Comparison of ENCODE assay signal across 28 cellular contexts in the genomic region with DNA sequence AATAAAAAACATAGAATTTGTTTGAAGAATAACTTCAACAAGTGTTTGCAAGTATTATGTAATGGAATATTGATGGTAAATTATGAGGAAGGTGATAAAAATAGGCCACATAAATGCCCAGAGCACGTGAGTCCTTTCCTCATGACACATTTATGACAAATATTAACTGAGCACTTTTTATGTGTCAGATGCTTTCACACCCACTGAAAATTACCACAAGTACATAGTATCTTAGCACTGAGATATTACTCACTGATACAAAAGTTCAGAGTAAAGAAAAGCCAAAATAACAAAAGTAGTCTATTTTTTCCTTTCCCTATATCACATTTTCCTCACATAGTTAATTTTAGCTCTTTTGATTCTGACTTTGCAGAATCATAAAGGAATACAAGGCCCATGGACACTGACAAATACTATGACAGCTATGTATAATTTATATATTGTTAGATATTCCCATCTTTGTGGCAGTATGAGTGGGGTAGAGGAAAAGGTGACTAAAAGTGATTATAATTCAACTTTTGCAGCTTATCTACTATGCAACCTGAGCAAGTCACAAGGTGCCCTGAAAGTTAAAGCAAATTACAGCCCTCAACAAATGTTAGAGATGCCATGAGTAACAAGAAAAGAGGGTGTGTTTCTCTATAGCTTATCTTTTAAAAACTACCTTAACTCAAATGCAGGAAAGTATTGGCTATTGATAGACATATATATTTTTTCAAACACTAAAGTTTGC.
"Had no signal": no experiment of that assay in that cellular context is flagged by ENCODE, and none has a peak within 500 bp of the region (broad histone marks: within the 10 kb centered on the region; RNA-seq: fewer than 3 reads in every experiment).

No MANE protein-coding gene starts in this region.

- H3K36me3 ChIP-seq: brain microvascular endothelial cell, esophagus squamous epithelium, gastroesophageal sphincter, heart right ventricle had no signal

- H3K4me3 ChIP-seq: esophagus squamous epithelium, gastroesophageal sphincter, heart right ventricle had no signal

- H3K27me3 ChIP-seq: brain microvascular endothelial cell, esophagus squamous epithelium, gastroesophageal sphincter, heart right ventricle had no signal

- H3K9me3 Mint-ChIP-seq: activated CD8-positive, alpha-beta T cell treated with anti-CD3 and anti-CD28 coated beads for 36 hours; activated naive CD4-positive, alpha-beta T cell treated with anti-CD3 and anti-CD28 coated beads for 36 hours; activated naive CD4-positive, alpha-beta T cell treated with anti-CD3 and anti-CD28 coated beads, Interleukin-2, amount 50 U/mL, for 24 hours; activated T-cell treated with anti-CD3 and anti-CD28 coated beads, Interleukin-2, amount 50 U/mL, for 4 hours; activated T-helper 2 cell treated with anti-CD3 and anti-CD28 coated beads, Interferon-gamma antibody, Interleukin-2, Interleukin-4, amounts not matched to agents 10 μg/mL and 5 μg/mL and 100 μg/mL, durations not matched to agents 14 hours and 24 hours and 36 hours had no signal

- DNase-seq: activated CD4-positive, alpha-beta T cell treated with anti-CD3 and anti-CD28 coated beads for 48 hours; activated CD4-positive, alpha-beta T cell treated with anti-CD3 and anti-CD28 coated beads, Interleukin-2, amount 50 U/mL, for 1 hour; activated CD4-positive, alpha-beta T cell treated with anti-CD3 and anti-CD28 coated beads, Interleukin-2, amount 50 U/mL, for 48 hours; activated CD4-positive, CD25-positive, alpha-beta regulatory T cell; activated CD8-positive, alpha-beta memory T cell treated with anti-CD3 and anti-CD28 coated beads for 24 hours; activated CD8-positive, alpha-beta T cell treated with anti-CD3 and anti-CD28 coated beads for 36 hours; activated effector memory CD4-positive, alpha-beta T cell treated with anti-CD3 and anti-CD28 coated beads, Interleukin-2, amount 50 U/mL, for 16 hours; activated naive CD4-positive, alpha-beta T cell treated with anti-CD3 and anti-CD28 coated beads for 36 hours; activated naive CD8-positive, alpha-beta T cell treated with anti-CD3 and anti-CD28 coated beads, Interleukin-2, amount 10 ng/mL, durations not matched to agents 7 days and 5 days; activated T-cell treated with anti-CD3 and anti-CD28 coated beads, Interleukin-2, amount 50 U/mL, for 4 hours; amniotic stem cell; anterior cingulate cortex; brain microvascular endothelial cell; caudate nucleus; cortex of kidney; dermis blood vessel endothelial cell; effector CD4-positive, alpha-beta T cell; esophagus squamous epithelium; foreskin melanocyte; heart right ventricle; T-helper 2 cell had no signal

- FAIRE-seq: astrocyte, colon, endometrium, endothelial cell of umbilical vein had no signal

- H3K4me1 Mint-ChIP-seq: activated naive CD4-positive, alpha-beta T cell treated with anti-CD3 and anti-CD28 coated beads, Interleukin-2, amount 50 U/mL, for 24 hours; activated naive CD8-positive, alpha-beta T cell treated with anti-CD3 and anti-CD28 coated beads, Interleukin-2, amount 10 ng/mL, durations not matched to agents 7 days and 5 days had no signal

- ATAC-seq: activated CD8-positive, alpha-beta T cell treated with anti-CD3 and anti-CD28 coated beads for 36 hours; gastroesophageal sphincter; heart right ventricle had no signal

- H3K27me3 Mint-ChIP-seq: activated naive CD8-positive, alpha-beta T cell treated with anti-CD3 and anti-CD28 coated beads, Interleukin-2, amount 10 ng/mL, durations not matched to agents 7 days and 5 days had no signal

- H3K36me3 Mint-ChIP-seq: activated naive CD4-positive, alpha-beta T cell treated with anti-CD3 and anti-CD28 coated beads, Interleukin-2, amount 50 U/mL, for 24 hours; activated naive CD8-positive, alpha-beta T cell treated with anti-CD3 and anti-CD28 coated beads, Interleukin-2, amount 10 ng/mL, durations not matched to agents 7 days and 5 days had no signal

- H3K27ac Mint-ChIP-seq: activated CD8-positive, alpha-beta T cell treated with anti-CD3 and anti-CD28 coated beads for 36 hours; activated naive CD4-positive, alpha-beta T cell treated with anti-CD3 and anti-CD28 coated beads for 36 hours; activated naive CD4-positive, alpha-beta T cell treated with anti-CD3 and anti-CD28 coated beads, Interleukin-2, amount 50 U/mL, for 24 hours; activated naive CD8-positive, alpha-beta T cell treated with anti-CD3 and anti-CD28 coated beads, Interleukin-2, amount 10 ng/mL, durations not matched to agents 7 days and 5 days; activated T-helper 2 cell treated with anti-CD3 and anti-CD28 coated beads, Interferon-gamma antibody, Interleukin-2, Interleukin-4, amounts not matched to agents 10 μg/mL and 5 μg/mL and 100 μg/mL, durations not matched to agents 14 hours and 24 hours and 36 hours had no signal

- H3K4me3 Mint-ChIP-seq: activated CD8-positive, alpha-beta T cell treated with anti-CD3 and anti-CD28 coated beads for 36 hours; activated naive CD4-positive, alpha-beta T cell treated with anti-CD3 and anti-CD28 coated beads for 36 hours; activated naive CD4-positive, alpha-beta T cell treated with anti-CD3 and anti-CD28 coated beads, Interleukin-2, amount 50 U/mL, for 24 hours; activated naive CD8-positive, alpha-beta T cell treated with anti-CD3 and anti-CD28 coated beads, Interleukin-2, amount 10 ng/mL, durations not matched to agents 7 days and 5 days; activated T-cell treated with anti-CD3 and anti-CD28 coated beads, Interleukin-2, amount 50 U/mL, for 4 hours had no signal
